Comparison of ENCODE assay signal across 8 cellular contexts in the genomic region with DNA sequence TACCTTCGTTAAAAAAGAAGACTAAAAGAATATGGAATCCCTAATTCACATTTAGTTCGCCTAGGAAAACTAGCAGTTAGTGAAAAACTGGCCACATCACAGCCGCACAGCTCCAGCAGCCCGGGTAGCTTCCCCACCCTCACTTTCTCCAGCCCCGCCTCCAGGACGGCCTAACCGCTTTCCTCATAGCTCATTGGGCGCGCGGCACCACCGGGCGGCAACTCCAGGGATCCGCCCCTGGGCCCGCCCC. TPM values are rescaled to one million over a fixed set of nuclear protein-coding genes. Genes with fewer than 3 reads are reported as not detected.
A peak's percentile ranks its signal among the peaks of the same experiment; 100 is the strongest.
DNase-seq lines count a peak whose midpoint lies in the region; ATAC-seq and TF ChIP-seq lines count a peak whose summit lies in the region.

No MANE protein-coding gene starts in this region.

- H3K9me3 ChIP-seq in SU-DHL-6 (ENCODE audit: insufficient read depth, low read length), result no peaks in the 10 kb centered on the region

- peaks cover 40% of the 10 kb centered on the region for H3K79me2 ChIP-seq in SU-DHL-6 (ENCODE audit: insufficient read depth, low read length)

- H3K27me3 ChIP-seq in SU-DHL-6 (ENCODE audit: low read length), result no peaks in the 10 kb centered on the region

- TF ChIP-seq POLR2A in lower leg skin (IDR thresholded peaks at IDR 0.05), result no peak

- 0% methylated on average over 14 of the region's 14 CpGs for WGBS in lower leg skin, 2 donors

- intact Hi-C loops in lower leg skin (cut with DNase I; ENCODE audit: low total_unique reads), result no loop called here

- DNase-seq in choroid plexus epithelial cell (ENCODE audit: low read depth) (peak; percentile 98), lower leg skin (ENCODE audit: low spot score in 2 of 2) (peak; percentile 97 to 100), T-helper 9 cell (no peak)
- DNase-seq in stimulated activated CD8-positive, alpha-beta memory T cell treated with anti-CD3 and anti-CD28 coated beads, Interleukin-4, amount 100 ng/mL, for 1 hour (ENCODE audit: low read depth in 2 of 2, low spot score in 1 of 2), result peak; percentile 95 to 99

- no peak for TF ChIP-seq CTCF in C4-2B (conservative IDR thresholded peaks at IDR 0.05)
- no peak for TF ChIP-seq CTCF in SU-DHL-6 (IDR thresholded peaks at IDR 0.05; ENCODE audit: insufficient read depth, low read length, poor library complexity, severe bottlenecking)
- no peak for TF ChIP-seq CTCF in choroid plexus epithelial cell (conservative IDR thresholded peaks at IDR 0.05; ENCODE audit: low read depth, low read length)
- TF ChIP-seq CTCF in lower leg skin (IDR thresholded peaks at IDR 0.05), result no peak

- H4K20me1 ChIP-seq in SU-DHL-6 (ENCODE audit: low read depth, low read length), result peaks cover 23% of the 10 kb centered on the region; the same call in 1 of the 2 replicates

- H3F3A ChIP-seq in SU-DHL-6 (ENCODE audit: insufficient read depth), result peaks cover 19% of the 10 kb centered on the region; the same call in 1 of the 2 replicates

- H3K36me3 ChIP-seq in SU-DHL-6 (ENCODE audit: low read length), result no peaks in the 10 kb centered on the region

- H3K4me3 ChIP-seq in SU-DHL-6 (ENCODE audit: insufficient read depth, low read length, poor library complexity, severe bottlenecking) (peak overlapping the region; percentile 94), choroid plexus epithelial cell (ENCODE audit: low read depth, low read length) (peak overlapping the region; percentile 90), lower leg skin (ENCODE audit: low read depth, poor library complexity, severe bottlenecking) (no peak overlapping the region)

- H2AFZ ChIP-seq in SU-DHL-6 (ENCODE audit: low read depth, low read length, severe bottlenecking), result peak overlapping the region; percentile 94

- peak overlapping the region; percentile 92 for H3K27ac ChIP-seq in C4-2B
- peak overlapping the region; percentile 80 for H3K27ac ChIP-seq in SU-DHL-6 (ENCODE audit: low read depth, low read length)

- H3K9me2 ChIP-seq in SU-DHL-6 (replicated peaks; ENCODE audit: insufficient read depth, low read length), result no peaks in the 10 kb centered on the region

- H3K9ac ChIP-seq in SU-DHL-6 (ENCODE audit: low read length), result peak overlapping the region; percentile 88

- peak overlapping the region; percentile 66 for H3K4me2 ChIP-seq in SU-DHL-6 (ENCODE audit: low read depth, low read length, poor library complexity, severe bottlenecking)

- peak; percentile 96 for ATAC-seq in GM19324 (IDR thresholded peaks at IDR 0.05; ENCODE audit: low FRiP score, unreplicated experiment)
- peak; percentile 93 for ATAC-seq in HG03378 (IDR thresholded peaks at IDR 0.05; ENCODE audit: unreplicated experiment)

RNA-seq across cellular contexts. Expression of gene MIB1, which starts 0.2 kb away (rescaled TPM):
- total RNA-seq in lower leg skin, result 10 to 100 TPM; 17.9 to 25.3 (median 21.1) TPM

RNA-seq across cellular contexts. Expression of gene ABHD3, which starts 35.8 kb away (rescaled TPM):
- total RNA-seq in lower leg skin, result 1 to 10 TPM; 4.9 to 9.5 (median 5.1) TPM
